ENCODE assay signal across 8 cellular contexts in the genomic region with DNA sequence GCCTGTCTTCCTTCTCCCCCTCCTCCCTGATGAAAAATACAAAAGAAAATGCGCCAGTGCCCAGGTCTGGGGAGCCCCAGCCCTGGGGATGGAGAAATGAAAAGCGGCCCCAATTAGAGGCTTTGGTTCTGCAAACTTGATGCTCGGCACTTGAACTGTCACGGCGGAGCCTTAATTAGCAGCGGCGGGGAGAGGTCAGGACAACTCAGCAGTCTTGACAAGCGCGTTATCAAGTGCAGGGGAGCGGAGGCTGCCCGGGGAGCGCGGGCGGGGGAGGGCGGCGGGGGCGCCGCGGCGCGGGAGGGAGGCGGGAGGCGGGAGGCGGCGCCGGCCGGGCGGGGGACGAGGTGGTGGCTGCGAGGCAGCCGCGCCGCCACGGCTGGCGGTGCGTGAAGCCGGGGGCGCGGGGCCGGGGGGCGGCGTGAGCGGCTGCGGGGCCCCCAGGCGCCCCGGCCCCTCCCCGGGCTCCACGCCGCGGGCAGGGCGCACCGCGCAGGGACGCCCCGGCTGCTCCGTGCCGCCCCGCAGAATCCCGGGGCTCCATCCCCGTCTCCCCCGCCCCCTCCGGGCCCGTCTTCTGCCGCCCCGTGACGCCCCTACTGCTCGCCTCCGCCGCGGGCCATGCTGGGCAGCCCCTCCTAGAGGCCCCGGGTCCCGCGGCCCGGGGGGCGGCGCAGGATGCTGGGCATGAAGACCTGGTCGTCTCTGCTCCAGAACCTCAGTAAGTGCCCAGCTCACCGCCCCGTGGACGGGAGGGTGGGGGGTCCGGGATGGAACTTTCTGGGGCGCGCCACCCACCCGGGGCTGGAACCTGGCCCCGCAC.
DNase-seq lines count a peak whose midpoint lies in the region; ATAC-seq and TF ChIP-seq lines count a peak whose summit lies in the region.

No MANE protein-coding gene starts in this region.

- H3K9me2 ChIP-seq in GM23248 (ENCODE audit: insufficient read depth): no peaks in the 10 kb centered on the region

- H3K9me3 ChIP-seq in GM23248 (ENCODE audit: low read depth) (no peaks in the 10 kb centered on the region), upper lobe of right lung (no peaks in the 10 kb centered on the region)

- H3K4me3 ChIP-seq in GM23248 (peak overlapping the region; percentile 53), upper lobe of right lung (peak overlapping the region; percentile 41)

- H3K79me2 ChIP-seq in GM23248 (ENCODE audit: insufficient read depth): peaks cover 13% of the 10 kb centered on the region; the same call in 1 of the 2 replicates

- H4K20me1 ChIP-seq in GM23248 (ENCODE audit: insufficient read depth): no peaks in the 10 kb centered on the region

- peaks cover 6% of the 10 kb centered on the region for H3K4me1 Mint-ChIP-seq in activated naive CD8-positive, alpha-beta T cell (ENCODE audit: low read depth)
- peaks cover 5% of the 10 kb centered on the region for H3K4me1 Mint-ChIP-seq in memory B cell

- peak; percentile 52 for DNase-seq in GM23248
- peak; percentile 82 for DNase-seq in NCI-H2171 treated with DMSO at 0.1 percent for 48 hours (lab: John Stamatoyannopoulos, UW)
- DNase-seq in memory B cell (ENCODE audit: low spot score in 2 of 2): no peak
- peak; percentile 79 for DNase-seq in upper lobe of right lung
- no peak for DNase-seq in NCI-H1048 (lab: John Stamatoyannopoulos, UW)

- H3K4me1 ChIP-seq in GM23248 (ENCODE audit: insufficient read depth) (peaks cover 33% of the 10 kb centered on the region), upper lobe of right lung (peaks cover 26% of the 10 kb centered on the region)

- no peak for TF ChIP-seq CTCF in upper lobe of right lung (IDR thresholded peaks at IDR 0.05)

- H3K4me3 Mint-ChIP-seq in activated naive CD8-positive, alpha-beta T cell: peak overlapping the region; percentile 89
- peak overlapping the region; percentile 74 for H3K4me3 Mint-ChIP-seq in memory B cell

- intact Hi-C loops in upper lobe of right lung (cut with DNase I): no loop called here

- ATAC-seq in memory B cell (ENCODE audit: low read depth) (peak; percentile 60), upper lobe of right lung (peak; percentile 34), HG02610 (IDR thresholded peaks at IDR 0.05; ENCODE audit: unreplicated experiment) (no peak), HG03354 (IDR thresholded peaks at IDR 0.05; ENCODE audit: poor library complexity, severe bottlenecking, unreplicated experiment) (no peak)

- no peak overlapping the region for H3K27ac Mint-ChIP-seq in activated naive CD8-positive, alpha-beta T cell
- H3K27ac Mint-ChIP-seq in memory B cell: no peak overlapping the region

- H3K9ac ChIP-seq in GM23248: peak overlapping the region; percentile 15; the same call in 1 of the 2 replicates

- peaks cover 19% of the 10 kb centered on the region for H3F3A ChIP-seq in GM23248 (ENCODE audit: insufficient read depth)

- H3K9me3 Mint-ChIP-seq in activated naive CD8-positive, alpha-beta T cell (ENCODE audit: low read depth): no peaks in the 10 kb centered on the region
- no peaks in the 10 kb centered on the region for H3K9me3 Mint-ChIP-seq in memory B cell

- in situ Hi-C loops in GM23248 (cut with MboI): no loop called here

- H3K4me2 ChIP-seq in GM23248 (ENCODE audit: unreplicated experiment): peak overlapping the region; percentile 84

- H3K27me3 ChIP-seq in GM23248 (replicated peaks; ENCODE audit: insufficient read depth) (no peaks in the 10 kb centered on the region), upper lobe of right lung (no peaks in the 10 kb centered on the region)

- 10 to 11% methylated on average over 31 to 43 of the region's 85 CpGs for WGBS in GM23248 (ENCODE audit: low coverage in 1 of 2, low lambda C conversion rate in 2 of 2, missing lambda C conversion rate in 2 of 2), 2 experiments

- H3K36me3 ChIP-seq in GM23248 (ENCODE audit: low read depth) (no peaks in the 10 kb centered on the region), upper lobe of right lung (no peaks in the 10 kb centered on the region)

- H3K27ac ChIP-seq in GM23248 (no peak overlapping the region), upper lobe of right lung (peak overlapping the region; percentile 30)

- no peaks in the 10 kb centered on the region for H3K36me3 Mint-ChIP-seq in activated naive CD8-positive, alpha-beta T cell
- no peaks in the 10 kb centered on the region for H3K36me3 Mint-ChIP-seq in memory B cell

- H2AFZ ChIP-seq in GM23248: no peak overlapping the region

- H3K27me3 Mint-ChIP-seq in activated naive CD8-positive, alpha-beta T cell: peaks cover 5% of the 10 kb centered on the region
- peaks cover 34% of the 10 kb centered on the region for H3K27me3 Mint-ChIP-seq in memory B cell

Comparison
In these comparisons a context has a peak if more than half of its experiments do, and no peak if none do; other contexts are left out.
1. DNase-seq: peak in GM23248 (single experiment), NCI-H2171 treated with DMSO at 0.1 percent for 48 hours (single experiment) and upper lobe of right lung (single experiment); none in memory B cell (0 of 2) and NCI-H1048 (single experiment).
2. ATAC-seq: peak in memory B cell (single experiment) and upper lobe of right lung (single experiment); none in HG02610 (single experiment) and HG03354 (single experiment).